In the genomic region with DNA sequence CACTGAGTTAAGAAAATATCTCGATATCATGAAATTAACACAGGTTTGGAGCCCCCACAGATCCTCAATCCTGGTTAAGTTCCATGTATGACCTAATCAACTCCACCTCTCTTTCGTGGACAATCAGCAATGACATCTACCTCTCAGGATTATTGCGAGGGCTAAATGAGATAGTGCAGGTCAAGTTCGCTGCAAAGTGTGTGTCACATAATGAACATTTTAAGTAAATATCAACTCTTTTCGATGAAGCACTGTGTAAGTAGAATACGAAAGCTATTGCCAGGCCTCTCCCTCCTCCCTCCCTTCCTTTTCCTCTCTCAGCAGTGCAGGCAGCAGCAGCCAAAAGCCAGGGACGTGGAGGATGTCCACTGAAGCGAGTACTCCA, we compare ENCODE assay signal across 8 cellular contexts. TPM values are rescaled to one million over a fixed set of nuclear protein-coding genes. Genes with fewer than 3 reads are reported as not detected.
DNase-seq lines count a peak whose midpoint lies in the region; ATAC-seq and TF ChIP-seq lines count a peak whose summit lies in the region.

No MANE protein-coding gene starts in this region.

- BruUV-seq in PC-3 (replicated peaks; lab: Mats Ljungman, UMichigan), result TSS peak; percentile 98

- peaks cover 44% of the 10 kb centered on the region for H3K4me1 ChIP-seq in PC-3 (ENCODE audit: insufficient read depth, low read length)
- no peaks in the 10 kb centered on the region for H3K4me1 ChIP-seq in prostate gland (replicated peaks)

- WGBS in prostate gland, result 4% methylated on average over 8 of the region's 8 CpGs

- H3K4me2 ChIP-seq in PC-3 (ENCODE audit: low read length), result peak overlapping the region; percentile 87

- POLR2A ChIA-PET in PC-3 (lab: Charles Lee; ENCODE audit: unreplicated experiment), result interaction anchor here (0.6 to 1.6 kb wide), 7 partner anchors 10 to 544 kb away, joined by 3 to 9 read pairs (median 5); a partner anchor contains a TSS

- H3K4me3 ChIP-seq in GM12875 (ENCODE audit: low read depth, low read length) (peak overlapping the region; percentile 95), PC-3 (ENCODE audit: low read length) (peak overlapping the region; percentile 70), epithelial cell of proximal tubule (ENCODE audit: low read depth, low read length) (peak overlapping the region; percentile 43), prostate gland (peak overlapping the region; percentile 85 to 95)

- CTCF ChIA-PET in PC-3 (lab: Charles Lee), result interaction anchor here (1.0 to 1.4 kb wide), 2 partner anchors 18 to 116 kb away, joined by 4 read pairs; no protein-coding TSS in a partner anchor

- H3K27me3 ChIP-seq in PC-3 (ENCODE audit: low read length) (no peaks in the 10 kb centered on the region), prostate gland (replicated peaks; ENCODE audit: insufficient read depth) (no peaks in the 10 kb centered on the region)

- H3K36me3 ChIP-seq in PC-3 (ENCODE audit: low read depth, low read length), result no peaks in the 10 kb centered on the region
- H3K36me3 ChIP-seq in prostate gland, result no peaks in the 10 kb centered on the region

- TF ChIP-seq CTCF in GM12875 (IDR thresholded peaks at IDR 0.05; ENCODE audit: borderline replicate concordance, insufficient read depth, low read depth, low read length) (no peak), PC-3 (conservative IDR thresholded peaks at IDR 0.05; ENCODE audit: low read depth, low read length) (no peak), epithelial cell of proximal tubule (conservative IDR thresholded peaks at IDR 0.05; ENCODE audit: low read depth, low read length) (no peak), prostate gland (IDR thresholded peaks at IDR 0.05) (no peak)

- H3F3A ChIP-seq in PC-3 (ENCODE audit: low read length, unreplicated experiment), result no peaks in the 10 kb centered on the region

- H3K27ac ChIP-seq in PC-3 (ENCODE audit: low read length) (peak overlapping the region; percentile 23), prostate gland (peak overlapping the region; percentile 99 to 100)

- H3K9me3 ChIP-seq in PC-3 (ENCODE audit: low read length) (no peaks in the 10 kb centered on the region), prostate gland (no peaks in the 10 kb centered on the region)

- peak overlapping the region; percentile 91 for H3K9ac ChIP-seq in PC-3 (ENCODE audit: low read length)

- H3K9me2 ChIP-seq in PC-3 (replicated peaks; ENCODE audit: low read length), result no peaks in the 10 kb centered on the region

- no peak for TF ChIP-seq POLR2A in prostate gland (IDR thresholded peaks at IDR 0.05)

- H3K79me2 ChIP-seq in PC-3 (ENCODE audit: low read length), result peaks cover 39% of the 10 kb centered on the region

- ATAC-seq in PC-3 (no peak), HG03432 (IDR thresholded peaks at IDR 0.05; ENCODE audit: unreplicated experiment) (no peak)

- H4K20me1 ChIP-seq in PC-3 (ENCODE audit: low read length), result peaks cover 35% of the 10 kb centered on the region

- H2AFZ ChIP-seq in PC-3 (ENCODE audit: low read length), result peak overlapping the region; percentile 92

- DNase-seq in PC-3, result no peak
- peak; percentile 47 for DNase-seq in epithelial cell of proximal tubule (ENCODE audit: low read depth)
- no peak for DNase-seq in prostate gland (ENCODE audit: low spot score)
- DNase-seq in NCI-H82 treated with DMSO at 0.1 percent for 48 hours (lab: John Stamatoyannopoulos, UW; ENCODE audit: unreplicated experiment), result no peak
- DNase-seq in GM19238 (ENCODE audit: insufficient read length, low spot score), result no peak
- DNase-seq in cortex of kidney (lab: John Stamatoyannopoulos, UW), result no peak

- intact Hi-C loops in PC-3 (cut with micrococcal nuclease), result loop anchor here (1.0 to 2.0 kb wide), 3 partner anchors 14 to 68 kb away; no protein-coding TSS in a partner anchor
- intact Hi-C loops in prostate gland (cut with DNase I), result loop anchor here (5.0 kb wide), 2 partner anchors 64 to 116 kb away; a partner anchor contains a TSS

RNA-seq across cellular contexts. Expression of a gene that starts 0.4 kb away (rescaled TPM):
- total RNA-seq in PC-3 (2014; rRNA removed), result 28.6 and 29.5 TPM in 2 replicates
- total RNA-seq in epithelial cell of proximal tubule, result 10.6 and 12.1 TPM in 2 replicates
- total RNA-seq in prostate gland, result 10 to 100 TPM; 15.8 to 22.8 TPM

Comparison
In these comparisons a context has a peak if more than half of its experiments do, and no peak if none do; other contexts are left out.
1. H3K4me3 ChIP-seq: peak in every context shown above with its lines; median percentile 95 in GM12875; 90 in prostate gland; 70 in PC-3; 43 in epithelial cell of proximal tubule.